ENCODE assay signal across 11 cellular contexts in genomic region chr16:83957296-83957855, GRCh38. TPM values are rescaled to one million over a fixed set of nuclear protein-coding genes. Genes with fewer than 3 reads are reported as not detected.
"Had no signal": no experiment of that assay in that cellular context is flagged by ENCODE, and none has a peak within 500 bp of the region (broad histone marks: within the 10 kb centered on the region; RNA-seq: fewer than 3 reads in every experiment).

No MANE protein-coding gene starts in this region.

- FAIRE-seq: RCC 7860 had no signal

- H3K4me3 ChIP-seq: ascending aorta, cardiac muscle cell, PC-9 had no signal

- H2AFZ ChIP-seq: PC-9 had no signal

- H3K4me2 ChIP-seq: PC-9 had no signal

- H3K9me3 ChIP-seq: ascending aorta had no signal

- DNase-seq: NCI-H2029 treated with DMSO at 0.1 percent for 48 hours had no signal

- H3K27ac ChIP-seq: cardiac muscle cell, PC-9, RWPE1, WERI-Rb-1 had no signal

- H3K27me3 ChIP-seq: ascending aorta had no signal

- H3K36me3 ChIP-seq: cardiac muscle cell, WERI-Rb-1 had no signal

RNA-seq across cellular contexts. Expression of gene NECAB2, which starts 10.7 kb away (rescaled TPM):
- total RNA-seq: activated CD4-positive, alpha-beta memory T cell treated with anti-CD3 and anti-CD28 coated beads, Interleukin-2, amount 10 ng/mL, durations not matched to agents 7 days and 5 days; activated CD8-positive, alpha-beta memory T cell treated with anti-CD3 and anti-CD28 coated beads, Interleukin-2, amount 10 ng/mL, durations not matched to agents 7 days and 5 days; activated naive CD8-positive, alpha-beta T cell treated with anti-CD3 and anti-CD28 coated beads for 36 hours; ascending aorta; OCI-LY7 had no signal
